8 cellular contexts compared by ENCODE assay signal in the genomic region with DNA sequence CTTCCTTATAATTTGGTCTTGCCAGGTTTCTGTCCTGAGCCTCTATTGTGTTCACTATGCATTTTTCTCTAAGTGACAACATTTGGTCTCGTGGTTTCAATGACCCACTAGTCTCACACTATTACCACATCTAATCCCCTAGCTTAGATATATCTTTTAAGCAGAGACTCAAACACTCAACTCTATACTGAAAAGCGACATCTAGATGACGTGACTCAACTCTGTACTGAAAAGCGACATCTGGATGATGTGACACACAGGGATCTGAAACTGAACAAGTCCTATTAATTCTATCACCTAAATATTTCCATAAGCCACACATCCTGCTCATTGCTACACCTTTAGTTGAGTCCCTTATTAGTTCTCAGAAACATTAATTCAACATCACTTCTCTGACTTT.
A peak's percentile ranks its signal among the peaks of the same experiment; 100 is the strongest.
DNase-seq lines count a peak whose midpoint lies in the region; ATAC-seq and TF ChIP-seq lines count a peak whose summit lies in the region.
"Had no signal": no experiment of that assay in that cellular context is flagged by ENCODE, and none has a peak within 500 bp of the region (broad histone marks: within the 10 kb centered on the region; RNA-seq: fewer than 3 reads in every experiment).

No MANE protein-coding gene starts in this region.

- no peaks in the 10 kb centered on the region for H3K27me3 ChIP-seq in adipocyte (replicated peaks; ENCODE audit: control insufficient read depth, insufficient read depth, low read length)

- intact Hi-C loops in posterior cingulate gyrus (cut with DNase I), result no loop called here

- H3K9ac ChIP-seq in adipocyte (ENCODE audit: low read length), result no peak overlapping the region

- peak; percentile 99 for ATAC-seq in GM18858 (IDR thresholded peaks at IDR 0.05; ENCODE audit: unreplicated experiment)
- peak; percentile 99 for ATAC-seq in HG03103 (IDR thresholded peaks at IDR 0.05; ENCODE audit: low read depth, unreplicated experiment)

- peak; percentile 55 for DNase-seq in GM20000 (ENCODE audit: low spot score)
- peak; percentile 34 for DNase-seq in adipocyte (ENCODE audit: low read depth)
- DNase-seq in posterior cingulate gyrus, result no peak
- DNase-seq in superior temporal gyrus (ENCODE audit: extremely low spot score), result no peak
- no peak for DNase-seq in GF-D8 (lab: John Stamatoyannopoulos, UW)
- DNase-seq: SHP77 had no signal

- no peaks in the 10 kb centered on the region for H3K36me3 ChIP-seq in adipocyte (ENCODE audit: control insufficient read depth, insufficient read depth, low read length, severe bottlenecking)

- no peak for TF ChIP-seq CTCF in GM20000 (IDR thresholded peaks at IDR 0.05; ENCODE audit: extremely low read depth, missing control alignments)

- peaks cover 14% of the 10 kb centered on the region for H3K4me1 ChIP-seq in adipocyte (ENCODE audit: control insufficient read depth, insufficient read depth, low read length)

- H3K4me3 ChIP-seq in adipocyte (ENCODE audit: low read length), result no peak overlapping the region

- H3K9me3 ChIP-seq in adipocyte (ENCODE audit: control insufficient read depth, low read length), result no peaks in the 10 kb centered on the region

Comparison
In these comparisons a context has a peak if more than half of its experiments do, and no peak if none do; other contexts are left out.
1. DNase-seq: peak in GM20000 (single experiment) and adipocyte (single experiment); none in posterior cingulate gyrus (0 of 10), superior temporal gyrus (single experiment) and GF-D8 (single experiment).